Comparison of ENCODE assay signal across 9 cellular contexts in the genomic region with DNA sequence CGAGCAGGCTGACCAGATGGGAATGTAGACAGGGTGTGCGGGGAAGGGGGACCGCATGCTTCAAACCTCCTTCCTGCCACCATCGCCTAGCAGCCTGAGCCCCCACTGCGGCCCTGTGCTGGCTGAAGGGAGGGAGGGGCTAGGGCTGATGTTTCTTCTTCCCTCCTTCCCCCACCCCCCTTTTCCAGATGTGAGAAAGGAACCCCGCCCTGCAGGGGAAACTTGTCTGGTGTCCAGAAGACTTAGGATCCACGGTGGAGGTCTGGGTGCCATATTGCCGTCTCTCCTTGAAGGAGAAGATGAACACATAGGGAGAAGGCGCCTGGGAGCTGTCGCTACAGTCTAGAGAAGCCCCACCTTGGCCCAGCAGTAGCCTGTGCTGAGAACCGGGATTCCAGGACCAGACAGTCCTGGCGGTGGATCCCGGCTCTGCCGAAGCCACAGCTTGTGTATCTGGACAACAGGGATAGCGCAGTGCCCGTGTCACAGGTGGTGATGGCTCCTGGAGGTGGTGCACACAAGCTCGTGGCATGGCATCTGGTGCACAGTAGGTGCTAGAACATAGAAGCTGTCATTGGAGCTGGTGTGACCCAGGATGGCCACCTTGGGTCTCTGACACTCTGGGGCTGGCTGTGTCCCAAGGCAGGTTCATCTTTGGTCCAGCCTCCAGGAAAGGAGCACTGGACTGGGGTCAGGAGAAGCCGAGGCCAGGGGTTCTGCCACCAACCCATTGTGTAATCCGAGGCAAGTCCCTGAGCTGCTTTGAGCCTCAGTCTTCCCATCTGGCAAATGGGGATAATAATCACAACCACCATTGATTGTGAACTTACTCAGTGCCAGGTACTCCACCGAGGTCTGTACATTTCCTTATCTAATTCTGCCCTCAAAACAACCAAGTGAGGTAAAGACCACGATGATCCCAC.
DNase-seq lines count a peak whose midpoint lies in the region; ATAC-seq and TF ChIP-seq lines count a peak whose summit lies in the region.
"Had no signal": no experiment of that assay in that cellular context is flagged by ENCODE, and none has a peak within 500 bp of the region (broad histone marks: within the 10 kb centered on the region; RNA-seq: fewer than 3 reads in every experiment).

No MANE protein-coding gene starts in this region.

- CTCF ChIA-PET in activated CD4-positive, alpha-beta T cell treated with anti-CD3 and anti-CD28 coated beads, Interleukin-2, amount 10 ng/mL, durations not matched to agents 7 days and 5 days (lab: Charles Lee), result interaction anchor here (0.8 to 1.5 kb wide), 3 partner anchors 16 to 273 kb away, joined by 3 to 5 read pairs (median 3); no protein-coding TSS in a partner anchor
- CTCF ChIA-PET in activated CD4-positive, alpha-beta memory T cell treated with anti-CD3 and anti-CD28 coated beads, Interleukin-2, amount 10 ng/mL, durations not matched to agents 7 days and 5 days (lab: Charles Lee), result no interaction called here

- H3K27me3 ChIP-seq in colonic mucosa (no peaks in the 10 kb centered on the region), mucosa of stomach (ENCODE audit: control insufficient read depth, insufficient read depth, low read length) (no peaks in the 10 kb centered on the region), tibial artery (no peaks in the 10 kb centered on the region)

- H3K4me1 Mint-ChIP-seq in activated CD4-positive, alpha-beta T cell treated with anti-CD3 and anti-CD28 coated beads, Interleukin-2, amount 10 ng/mL, durations not matched to agents 7 days and 5 days, result peaks cover 42% of the 10 kb centered on the region
- H3K4me1 Mint-ChIP-seq in activated CD4-positive, alpha-beta memory T cell treated with anti-CD3 and anti-CD28 coated beads, Interleukin-2, amount 10 ng/mL, durations not matched to agents 7 days and 5 days, result peaks cover 23% of the 10 kb centered on the region

- H3K4me1 ChIP-seq in colonic mucosa (peaks cover 7% of the 10 kb centered on the region), mucosa of stomach (ENCODE audit: control insufficient read depth, insufficient read depth, low read length) (peaks cover 34% of the 10 kb centered on the region), tibial artery (peaks cover 0 to 30% (median 22%) of the 10 kb centered on the region in 4 donors)

- H3K4me3 ChIP-seq in colonic mucosa (no peak overlapping the region), mucosa of stomach (ENCODE audit: low read length) (no peak overlapping the region), tibial artery (no peak overlapping the region)

- no peaks in the 10 kb centered on the region for H3K27me3 Mint-ChIP-seq in activated CD4-positive, alpha-beta T cell treated with anti-CD3 and anti-CD28 coated beads, Interleukin-2, amount 10 ng/mL, durations not matched to agents 7 days and 5 days
- H3K27me3 Mint-ChIP-seq in activated CD4-positive, alpha-beta memory T cell treated with anti-CD3 and anti-CD28 coated beads, Interleukin-2, amount 10 ng/mL, durations not matched to agents 7 days and 5 days, result no peaks in the 10 kb centered on the region

- H3K9ac ChIP-seq in colonic mucosa (ENCODE audit: low read depth in 2 of 2, low read length in 2 of 2) (peak overlapping the region in 1 of 2 donors; percentile 81), mucosa of stomach (ENCODE audit: low read length) (peak overlapping the region; percentile 99)

- H3K27ac ChIP-seq in colonic mucosa (peak overlapping the region; percentile 97), tibial artery (peak overlapping the region; percentile 97 to 100)

- intact Hi-C loops in colonic mucosa (cut with DNase I) (no loop called here), tibial artery (cut with DNase I; ENCODE audit: low total_unique reads) (no loop called here), posterior vena cava (cut with DNase I) (loop anchor here in 1 of 2 donors (10.0 kb wide), 1 partner anchor 60 kb away; no protein-coding TSS in a partner anchor)

- peak overlapping the region; percentile 31 for H3K27ac Mint-ChIP-seq in activated CD4-positive, alpha-beta T cell treated with anti-CD3 and anti-CD28 coated beads, Interleukin-2, amount 10 ng/mL, durations not matched to agents 7 days and 5 days
- no peak overlapping the region for H3K27ac Mint-ChIP-seq in activated CD4-positive, alpha-beta memory T cell treated with anti-CD3 and anti-CD28 coated beads, Interleukin-2, amount 10 ng/mL, durations not matched to agents 7 days and 5 days

- no peak for ATAC-seq in GM18520 (IDR thresholded peaks at IDR 0.05; ENCODE audit: unreplicated experiment)

- no peak for TF ChIP-seq CTCF in colonic mucosa (IDR thresholded peaks at IDR 0.05)
- TF ChIP-seq CTCF in tibial artery (IDR thresholded peaks at IDR 0.05), result no peak

- peaks cover 6% of the 10 kb centered on the region for H3K9me3 Mint-ChIP-seq in activated CD4-positive, alpha-beta T cell treated with anti-CD3 and anti-CD28 coated beads, Interleukin-2, amount 10 ng/mL, durations not matched to agents 7 days and 5 days
- H3K9me3 Mint-ChIP-seq in activated CD4-positive, alpha-beta memory T cell treated with anti-CD3 and anti-CD28 coated beads, Interleukin-2, amount 10 ng/mL, durations not matched to agents 7 days and 5 days, result peaks cover 6% of the 10 kb centered on the region

- POLR2A ChIA-PET in activated CD4-positive, alpha-beta T cell treated with anti-CD3 and anti-CD28 coated beads, Interleukin-2, amount 10 ng/mL, durations not matched to agents 7 days and 5 days (lab: Charles Lee), result no interaction called here
- POLR2A ChIA-PET in activated CD4-positive, alpha-beta memory T cell treated with anti-CD3 and anti-CD28 coated beads, Interleukin-2, amount 10 ng/mL, durations not matched to agents 7 days and 5 days (lab: Charles Lee), result interaction anchor here (1.0 kb wide), 1 partner anchor 45 kb away, joined by 3 read pairs; no protein-coding TSS in a partner anchor

- H3K36me3 Mint-ChIP-seq in activated CD4-positive, alpha-beta T cell treated with anti-CD3 and anti-CD28 coated beads, Interleukin-2, amount 10 ng/mL, durations not matched to agents 7 days and 5 days (ENCODE audit: low read depth), result peaks cover 6% of the 10 kb centered on the region
- peaks cover 6% of the 10 kb centered on the region for H3K36me3 Mint-ChIP-seq in activated CD4-positive, alpha-beta memory T cell treated with anti-CD3 and anti-CD28 coated beads, Interleukin-2, amount 10 ng/mL, durations not matched to agents 7 days and 5 days (ENCODE audit: low read depth)

- no peaks in the 10 kb centered on the region for H3K9me3 ChIP-seq in colonic mucosa
- H3K9me3 ChIP-seq in mucosa of stomach (ENCODE audit: control insufficient read depth, low read length), result no peaks in the 10 kb centered on the region
- no peaks in the 10 kb centered on the region for H3K9me3 ChIP-seq in tibial artery

- no peaks in the 10 kb centered on the region for H3K36me3 ChIP-seq in colonic mucosa
- no peaks in the 10 kb centered on the region for H3K36me3 ChIP-seq in mucosa of stomach (ENCODE audit: control insufficient read depth, insufficient read depth, low read length)
- H3K36me3 ChIP-seq in tibial artery, result no peaks in the 10 kb centered on the region

- no peak for DNase-seq in activated CD4-positive, alpha-beta T cell treated with anti-CD3 and anti-CD28 coated beads, Interleukin-2, amount 10 ng/mL, durations not matched to agents 7 days and 5 days
- no peak for DNase-seq in activated CD4-positive, alpha-beta T cell treated with anti-CD3 and anti-CD28 coated beads for 48 hours
- DNase-seq in colonic mucosa (peak; percentile 31), tibial artery (no peak), posterior vena cava (ENCODE audit: low spot score) (no peak)
- DNase-seq in activated CD4-positive, alpha-beta memory T cell treated with anti-CD3 and anti-CD28 coated beads, Interleukin-2, amount 10 ng/mL, durations not matched to agents 7 days and 5 days, result no peak
- DNase-seq: NCI-H1417 treated with DMSO at 0.1 percent for 48 hours had no signal

- H3K4me3 Mint-ChIP-seq in activated CD4-positive, alpha-beta T cell treated with anti-CD3 and anti-CD28 coated beads, Interleukin-2, amount 10 ng/mL, durations not matched to agents 7 days and 5 days, result no peak overlapping the region
- H3K4me3 Mint-ChIP-seq in activated CD4-positive, alpha-beta memory T cell treated with anti-CD3 and anti-CD28 coated beads, Interleukin-2, amount 10 ng/mL, durations not matched to agents 7 days and 5 days, result no peak overlapping the region
